Comparison of ENCODE assay signal across 18 cellular contexts in genomic region chr5:176738851-176739250, GRCh38.
DNase-seq lines count a peak whose midpoint lies in the region; ATAC-seq and TF ChIP-seq lines count a peak whose summit lies in the region.
"Had no signal": no experiment of that assay in that cellular context is flagged by ENCODE, and none has a peak within 500 bp of the region (broad histone marks: within the 10 kb centered on the region; RNA-seq: fewer than 3 reads in every experiment).

No MANE protein-coding gene starts in this region.

- 0 out of 2 replicates have a peak overlapping the region, but pooled peaks have one; percentile 50 for H3K4me2 ChIP-seq in GM23338
- H3K4me2 ChIP-seq: PC-9 had no signal

- peaks cover 25% of the 10 kb centered on the region for H3K27me3 ChIP-seq in GM23338 (ENCODE audit: insufficient read depth)
- H3K27me3 ChIP-seq in iPS-18a (ENCODE audit: control insufficient read depth, insufficient read depth, low read length), result peaks cover 47% of the 10 kb centered on the region
- peaks cover 10 to 89% (median 32%) of the 10 kb centered on the region in 3 donors for H3K27me3 ChIP-seq in sigmoid colon

- H3K9me3 Mint-ChIP-seq in GM23338, result no peaks in the 10 kb centered on the region; the same call in 2 of the 3 replicates
- H3K9me3 Mint-ChIP-seq in activated naive CD4-positive, alpha-beta T cell treated with anti-CD3 and anti-CD28 coated beads, Interleukin-2, amount 10 ng/mL, durations not matched to agents 7 days and 5 days, result no peaks in the 10 kb centered on the region
- H3K9me3 Mint-ChIP-seq: central memory CD8-positive, alpha-beta T cell; effector memory CD8-positive, alpha-beta T cell; stimulated activated naive CD8-positive, alpha-beta T cell treated with anti-CD3 and anti-CD28 coated beads, Interleukin-15, amount 100 ng/mL, for 72 hours had no signal

- H3K4me1 ChIP-seq in GM23338 (ENCODE audit: insufficient read depth) (peaks cover 34% of the 10 kb centered on the region), iPS-18a (ENCODE audit: control insufficient read depth, low read depth, low read length) (peaks cover 28% of the 10 kb centered on the region), sigmoid colon (peaks cover 0 to 9% (median 7%) of the 10 kb centered on the region in 4 donors)
- H3K4me1 ChIP-seq: SJSA1 had no signal

- H3K9ac ChIP-seq in iPS-18a (ENCODE audit: low read length), result peak overlapping the region; percentile 8
- H3K9ac ChIP-seq: BLaER1 had no signal

- DNase-seq in NCI-H2171 treated with DMSO at 0.1 percent for 48 hours (lab: John Stamatoyannopoulos, UW), result peak; percentile 21
- DNase-seq in NCI-H2171 (lab: John Stamatoyannopoulos, UW), result no peak
- no peak for DNase-seq in GM23338 (ENCODE audit: low spot score)
- DNase-seq in sigmoid colon, result peak; percentile 39
- no peak for DNase-seq in activated naive CD4-positive, alpha-beta T cell treated with anti-CD3 and anti-CD28 coated beads, Interleukin-2, amount 10 ng/mL, durations not matched to agents 7 days and 5 days
- no peak for DNase-seq in stimulated activated CD4-positive, alpha-beta T cell treated with anti-CD3 and anti-CD28 coated beads, Interleukin-12 subunit alpha, Interleukin-12 subunit beta, amount 100 ng/mL, for 4 hours
- DNase-seq in GM19240 (ENCODE audit: insufficient read length, low spot score), result no peak
- DNase-seq: Calu3; effector memory CD8-positive, alpha-beta T cell; Kasumi-1; NCI-H82; PC-9; transverse colon had no signal

- H3K79me2 ChIP-seq in GM23338 (replicated peaks; ENCODE audit: insufficient read depth), result no peaks in the 10 kb centered on the region

- TF ChIP-seq CTCF in GM23338 (conservative IDR thresholded peaks at IDR 0.05; ENCODE audit: low read depth in 2 of 2) (no peak), sigmoid colon (IDR thresholded peaks at IDR 0.05) (no peak)

- no peaks in the 10 kb centered on the region for H4K20me1 ChIP-seq in GM23338 (replicated peaks; ENCODE audit: insufficient read depth)

- TF ChIP-seq EP300 in sigmoid colon (IDR thresholded peaks at IDR 0.05), result no peak

- peaks cover 5% of the 10 kb centered on the region; the same call in 1 of the 2 replicates for H3F3A ChIP-seq in GM23338 (replicated peaks; ENCODE audit: low read depth)

- WGBS in sigmoid colon, 2 donors, result 77 to 80% methylated on average over 4 of the region's 4 CpGs

- no peaks in the 10 kb centered on the region for H3K9me2 ChIP-seq in GM23338 (ENCODE audit: insufficient read depth)

- intact Hi-C loops in sigmoid colon (cut with DNase I), result no loop called here

- no peak for ATAC-seq in GM23338
- ATAC-seq: effector memory CD8-positive, alpha-beta T cell; stimulated activated naive CD8-positive, alpha-beta T cell treated with anti-CD3 and anti-CD28 coated beads, Interleukin-15, amount 100 ng/mL, for 72 hours had no signal

- peaks cover 45% of the 10 kb centered on the region for H3K27me3 Mint-ChIP-seq in GM23338 (ENCODE audit: insufficient read depth, low read depth, poor library complexity)
- peaks cover 82% of the 10 kb centered on the region for H3K27me3 Mint-ChIP-seq in activated naive CD4-positive, alpha-beta T cell treated with anti-CD3 and anti-CD28 coated beads, Interleukin-2, amount 10 ng/mL, durations not matched to agents 7 days and 5 days

- H3K9me3 ChIP-seq in iPS-18a (ENCODE audit: control insufficient read depth, low read depth, low read length) (no peaks in the 10 kb centered on the region), sigmoid colon (no peaks in the 10 kb centered on the region)
- H3K9me3 ChIP-seq: BLaER1, SJSA1, transverse colon had no signal

- CTCF ChIA-PET in activated naive CD4-positive, alpha-beta T cell treated with anti-CD3 and anti-CD28 coated beads, Interleukin-2, amount 10 ng/mL, durations not matched to agents 7 days and 5 days (lab: Charles Lee), result interaction anchor here (0.6 to 0.7 kb wide), 2 partner anchors 69 to 267 kb away, joined by 4 to 5 read pairs; no protein-coding TSS in a partner anchor

- 0 out of 2 replicates have a peak overlapping the region, but pooled peaks have one; percentile 18 for H2AFZ ChIP-seq in GM23338
- H2AFZ ChIP-seq: PC-9 had no signal

- no peak overlapping the region for H3K27ac Mint-ChIP-seq in GM23338
- H3K27ac Mint-ChIP-seq in activated naive CD4-positive, alpha-beta T cell treated with anti-CD3 and anti-CD28 coated beads, Interleukin-2, amount 10 ng/mL, durations not matched to agents 7 days and 5 days, result no peak overlapping the region
- H3K27ac Mint-ChIP-seq: effector memory CD8-positive, alpha-beta T cell had no signal

- H3K36me3 ChIP-seq in GM23338 (ENCODE audit: insufficient read depth), result no peaks in the 10 kb centered on the region; the same call in 1 of the 2 replicates
- H3K36me3 ChIP-seq in iPS-18a (ENCODE audit: control insufficient read depth, low read depth, low read length), result no peaks in the 10 kb centered on the region
- H3K36me3 ChIP-seq in sigmoid colon, result no peaks in the 10 kb centered on the region
- H3K36me3 ChIP-seq: BLaER1, SJSA1, transverse colon had no signal

- H3K4me3 Mint-ChIP-seq in GM23338, result no peak overlapping the region
- no peak overlapping the region for H3K4me3 Mint-ChIP-seq in activated naive CD4-positive, alpha-beta T cell treated with anti-CD3 and anti-CD28 coated beads, Interleukin-2, amount 10 ng/mL, durations not matched to agents 7 days and 5 days
- H3K4me3 Mint-ChIP-seq: central memory CD8-positive, alpha-beta T cell; effector memory CD8-positive, alpha-beta T cell; stimulated activated naive CD8-positive, alpha-beta T cell treated with anti-CD3 and anti-CD28 coated beads, Interleukin-15, amount 100 ng/mL, for 72 hours had no signal

- H3K36me3 Mint-ChIP-seq in GM23338 (ENCODE audit: low read depth), result no peaks in the 10 kb centered on the region; the same call in 2 of the 3 replicates
- H3K36me3 Mint-ChIP-seq in activated naive CD4-positive, alpha-beta T cell treated with anti-CD3 and anti-CD28 coated beads, Interleukin-2, amount 10 ng/mL, durations not matched to agents 7 days and 5 days, result no peaks in the 10 kb centered on the region

- H3K4me3 ChIP-seq in GM23338 (no peak overlapping the region), iPS-18a (ENCODE audit: low read length) (no peak overlapping the region), sigmoid colon (no peak overlapping the region)
- H3K4me3 ChIP-seq: BLaER1, PC-9, SJSA1, transverse colon had no signal

- H3K4me1 Mint-ChIP-seq in GM23338, result peaks cover 52% of the 10 kb centered on the region
- peaks cover 6% of the 10 kb centered on the region for H3K4me1 Mint-ChIP-seq in activated naive CD4-positive, alpha-beta T cell treated with anti-CD3 and anti-CD28 coated beads, Interleukin-2, amount 10 ng/mL, durations not matched to agents 7 days and 5 days
- H3K4me1 Mint-ChIP-seq: central memory CD8-positive, alpha-beta T cell had no signal

- TF ChIP-seq POLR2A in sigmoid colon (IDR thresholded peaks at IDR 0.05), result no peak

- H3K27ac ChIP-seq in GM23338 (ENCODE audit: low read depth) (no peak overlapping the region), iPS-18a (ENCODE audit: low read length) (no peak overlapping the region), sigmoid colon (no peak overlapping the region)
- H3K27ac ChIP-seq: BLaER1, PC-9, SJSA1, transverse colon had no signal

TF ChIP-seq in GM23338, 12 proteins besides CTCF, POLR2A, EP300 and RAD21 (continues in another document):
- no peak for TF ChIP-seq EZH2 (IDR thresholded peaks at IDR 0.05; ENCODE audit: low read depth, unreplicated experiment)
- TF ChIP-seq ZNF114 (CRISPR knock-in tag; IDR thresholded peaks at IDR 0.05), result no peak
- TF ChIP-seq, protein P1, sequence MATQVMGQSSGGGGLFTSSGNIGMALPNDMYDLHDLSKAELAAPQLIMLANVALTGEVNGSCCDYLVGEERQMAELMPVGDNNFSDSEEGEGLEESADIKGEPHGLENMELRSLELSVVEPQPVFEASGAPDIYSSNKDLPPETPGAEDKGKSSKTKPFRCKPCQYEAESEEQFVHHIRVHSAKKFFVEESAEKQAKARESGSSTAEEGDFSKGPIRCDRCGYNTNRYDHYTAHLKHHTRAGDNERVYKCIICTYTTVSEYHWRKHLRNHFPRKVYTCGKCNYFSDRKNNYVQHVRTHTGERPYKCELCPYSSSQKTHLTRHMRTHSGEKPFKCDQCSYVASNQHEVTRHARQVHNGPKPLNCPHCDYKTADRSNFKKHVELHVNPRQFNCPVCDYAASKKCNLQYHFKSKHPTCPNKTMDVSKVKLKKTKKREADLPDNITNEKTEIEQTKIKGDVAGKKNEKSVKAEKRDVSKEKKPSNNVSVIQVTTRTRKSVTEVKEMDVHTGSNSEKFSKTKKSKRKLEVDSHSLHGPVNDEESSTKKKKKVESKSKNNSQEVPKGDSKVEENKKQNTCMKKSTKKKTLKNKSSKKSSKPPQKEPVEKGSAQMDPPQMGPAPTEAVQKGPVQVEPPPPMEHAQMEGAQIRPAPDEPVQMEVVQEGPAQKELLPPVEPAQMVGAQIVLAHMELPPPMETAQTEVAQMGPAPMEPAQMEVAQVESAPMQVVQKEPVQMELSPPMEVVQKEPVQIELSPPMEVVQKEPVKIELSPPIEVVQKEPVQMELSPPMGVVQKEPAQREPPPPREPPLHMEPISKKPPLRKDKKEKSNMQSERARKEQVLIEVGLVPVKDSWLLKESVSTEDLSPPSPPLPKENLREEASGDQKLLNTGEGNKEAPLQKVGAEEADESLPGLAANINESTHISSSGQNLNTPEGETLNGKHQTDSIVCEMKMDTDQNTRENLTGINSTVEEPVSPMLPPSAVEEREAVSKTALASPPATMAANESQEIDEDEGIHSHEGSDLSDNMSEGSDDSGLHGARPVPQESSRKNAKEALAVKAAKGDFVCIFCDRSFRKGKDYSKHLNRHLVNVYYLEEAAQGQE (IDR thresholded peaks at IDR 0.05; ENCODE audit: unreplicated experiment), result no peak
- TF ChIP-seq, protein P2, sequence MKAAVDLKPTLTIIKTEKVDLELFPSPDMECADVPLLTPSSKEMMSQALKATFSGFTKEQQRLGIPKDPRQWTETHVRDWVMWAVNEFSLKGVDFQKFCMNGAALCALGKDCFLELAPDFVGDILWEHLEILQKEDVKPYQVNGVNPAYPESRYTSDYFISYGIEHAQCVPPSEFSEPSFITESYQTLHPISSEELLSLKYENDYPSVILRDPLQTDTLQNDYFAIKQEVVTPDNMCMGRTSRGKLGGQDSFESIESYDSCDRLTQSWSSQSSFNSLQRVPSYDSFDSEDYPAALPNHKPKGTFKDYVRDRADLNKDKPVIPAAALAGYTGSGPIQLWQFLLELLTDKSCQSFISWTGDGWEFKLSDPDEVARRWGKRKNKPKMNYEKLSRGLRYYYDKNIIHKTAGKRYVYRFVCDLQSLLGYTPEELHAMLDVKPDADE (IDR thresholded peaks at IDR 0.05), result no peak
- TF ChIP-seq STAT1 (IDR thresholded peaks at IDR 0.05; ENCODE audit: unreplicated experiment), result no peak

Comparison
In these comparisons a context has a peak if more than half of its experiments do, and no peak if none do; other contexts are left out.
1. DNase-seq: peak in NCI-H2171 treated with DMSO at 0.1 percent for 48 hours (single experiment) and sigmoid colon (single experiment); none in NCI-H2171 (single experiment), GM23338 (single experiment), activated naive CD4-positive, alpha-beta T cell treated with anti-CD3 and anti-CD28 coated beads, Interleukin-2, amount 10 ng/mL, durations not matched to agents 7 days and 5 days (single experiment), stimulated activated CD4-positive, alpha-beta T cell treated with anti-CD3 and anti-CD28 coated beads, Interleukin-12 subunit alpha, Interleukin-12 subunit beta, amount 100 ng/mL, for 4 hours (single experiment) and GM19240 (single experiment).